19 cellular contexts compared by ENCODE assay signal in the genomic region with DNA sequence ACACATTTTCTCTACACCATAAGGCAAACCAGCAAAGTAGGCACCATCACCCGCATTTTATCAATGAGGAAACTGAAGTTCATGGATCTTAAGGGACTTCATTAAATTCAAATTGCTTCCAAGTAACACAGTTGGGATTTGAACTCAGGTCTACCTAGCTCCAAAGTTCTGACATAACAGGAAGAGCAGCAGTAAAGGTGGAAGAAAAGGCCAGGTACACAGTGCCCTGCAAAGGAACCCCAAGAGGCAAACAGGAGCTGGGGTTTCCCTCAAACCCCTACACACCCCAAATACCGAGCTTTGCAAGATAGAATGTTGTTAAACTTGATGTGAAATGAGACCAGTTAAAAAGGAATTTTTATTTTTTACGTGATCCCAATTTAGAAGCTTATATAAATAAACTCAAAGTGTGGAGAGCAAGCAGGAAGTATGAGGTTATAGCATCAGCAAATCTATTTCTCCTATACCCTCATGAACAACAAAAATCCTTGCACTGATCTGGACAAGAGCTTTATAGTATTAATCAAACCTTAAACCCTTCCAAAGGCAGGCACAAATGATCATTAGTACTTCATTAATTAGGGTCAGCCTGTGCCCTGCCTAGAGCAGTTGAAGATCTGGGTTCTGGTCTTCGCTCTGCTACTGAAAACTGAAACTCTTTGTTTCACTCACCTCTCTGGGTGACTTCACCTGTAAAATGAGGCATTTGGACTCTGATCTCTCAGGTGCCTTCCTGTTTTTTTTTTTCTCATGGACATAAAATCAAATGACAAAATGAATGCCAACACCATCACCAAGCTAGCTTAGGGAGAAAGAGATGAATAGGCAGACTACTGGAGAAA. TPM values are rescaled to one million over a fixed set of nuclear protein-coding genes. Genes with fewer than 3 reads are reported as not detected.
A peak's percentile ranks its signal among the peaks of the same experiment; 100 is the strongest.
DNase-seq lines count a peak whose midpoint lies in the region; ATAC-seq and TF ChIP-seq lines count a peak whose summit lies in the region.
"Had no signal": no experiment of that assay in that cellular context is flagged by ENCODE, and none has a peak within 500 bp of the region (broad histone marks: within the 10 kb centered on the region; RNA-seq: fewer than 3 reads in every experiment).

No MANE protein-coding gene starts in this region.

- H3K9me3 ChIP-seq in Peyer's patch (no peaks in the 10 kb centered on the region), mucosa of descending colon (no peaks in the 10 kb centered on the region)
- H3K9me3 ChIP-seq: adrenal gland, uterus had no signal

- H3K27me3 ChIP-seq in Peyer's patch = no peaks in the 10 kb centered on the region
- H3K27me3 ChIP-seq: adrenal gland, uterus had no signal

- DNase-seq in activated CD4-positive, alpha-beta T cell treated with anti-CD3 and anti-CD28 coated beads, Interleukin-2, amount 10 ng/mL, durations not matched to agents 7 days and 5 days = no peak
- DNase-seq in activated CD4-positive, alpha-beta T cell treated with anti-CD3 and anti-CD28 coated beads for 4 hours = no peak
- peak; percentile 74 for DNase-seq in EH (ENCODE audit: low read depth)
- DNase-seq in Peyer's patch = no peak
- DNase-seq in mucosa of descending colon = peak in 1 of 3 donors; percentile 49
- DNase-seq in DMS79 treated with DMSO at 0.1 percent for 48 hours (lab: John Stamatoyannopoulos, UW) = no peak
- DNase-seq in omental fat pad (ENCODE audit: low spot score) = no peak
- DNase-seq: activated CD8-positive, alpha-beta memory T cell treated with anti-CD3 and anti-CD28 coated beads, Interleukin-2, amount 50 U/mL, for 4 hours; adrenal gland; caudate nucleus; foreskin fibroblast; NCI-H1105 treated with DMSO at 0.1 percent for 48 hours; uterus had no signal

- CTCF ChIA-PET in activated CD4-positive, alpha-beta T cell treated with anti-CD3 and anti-CD28 coated beads, Interleukin-2, amount 10 ng/mL, durations not matched to agents 7 days and 5 days (lab: Charles Lee) = interaction anchor here (0.6 to 2.6 kb wide), 11 partner anchors 9 to 154 kb away, joined by 3 to 7 read pairs (median 3); no protein-coding TSS in a partner anchor

- peaks cover 3% of the 10 kb centered on the region for H3K9me3 Mint-ChIP-seq in activated CD4-positive, alpha-beta T cell treated with anti-CD3 and anti-CD28 coated beads, Interleukin-2, amount 10 ng/mL, durations not matched to agents 7 days and 5 days
- H3K9me3 Mint-ChIP-seq: stimulated activated naive CD8-positive, alpha-beta T cell treated with anti-CD3 and anti-CD28 coated beads, Interleukin-15, Interleukin-2, amounts not matched to agents 100 ng/mL and 50 ng/mL, for 24 hours had no signal

- peak overlapping the region in 3 of 4 donors; percentile 62 to 76 (median 72) for H3K27ac ChIP-seq in Peyer's patch
- H3K27ac ChIP-seq: adrenal gland, KMS-11, RWPE1 had no signal

- intact Hi-C loops in mucosa of descending colon (cut with DNase I, micrococcal nuclease) = no loop called here

- no peak for TF ChIP-seq CTCF in Peyer's patch (IDR thresholded peaks at IDR 0.05)
- no peak for TF ChIP-seq CTCF in mucosa of descending colon (IDR thresholded peaks at IDR 0.05)
- no peak for TF ChIP-seq CTCF in omental fat pad (IDR thresholded peaks at IDR 0.05)

- POLR2A ChIA-PET in activated CD4-positive, alpha-beta T cell treated with anti-CD3 and anti-CD28 coated beads, Interleukin-2, amount 10 ng/mL, durations not matched to agents 7 days and 5 days (lab: Charles Lee) = no interaction called here

- peaks cover 15% of the 10 kb centered on the region for H3K4me1 Mint-ChIP-seq in activated CD4-positive, alpha-beta T cell treated with anti-CD3 and anti-CD28 coated beads, Interleukin-2, amount 10 ng/mL, durations not matched to agents 7 days and 5 days

- H3K4me3 Mint-ChIP-seq in activated CD4-positive, alpha-beta T cell treated with anti-CD3 and anti-CD28 coated beads, Interleukin-2, amount 10 ng/mL, durations not matched to agents 7 days and 5 days = no peak overlapping the region
- H3K4me3 Mint-ChIP-seq: nephron; stimulated activated naive CD8-positive, alpha-beta T cell treated with anti-CD3 and anti-CD28 coated beads, Interleukin-15, Interleukin-2, amounts not matched to agents 100 ng/mL and 50 ng/mL, for 24 hours; WTC11 had no signal

- no peaks in the 10 kb centered on the region for H3K36me3 ChIP-seq in Peyer's patch
- no peaks in the 10 kb centered on the region for H3K36me3 ChIP-seq in mucosa of descending colon (ENCODE audit: low read depth)
- H3K36me3 ChIP-seq: adrenal gland, uterus had no signal

- H3K36me3 Mint-ChIP-seq in activated CD4-positive, alpha-beta T cell treated with anti-CD3 and anti-CD28 coated beads, Interleukin-2, amount 10 ng/mL, durations not matched to agents 7 days and 5 days (ENCODE audit: low read depth) = peaks cover 23% of the 10 kb centered on the region

- H3K4me1 ChIP-seq in Peyer's patch (peaks cover 0 to 18% (median 0%) of the 10 kb centered on the region in 4 donors), mucosa of descending colon (ENCODE audit: low read depth) (peaks cover 19% of the 10 kb centered on the region)
- H3K4me1 ChIP-seq: adrenal gland, uterus had no signal

- no peaks in the 10 kb centered on the region for H3K27me3 Mint-ChIP-seq in activated CD4-positive, alpha-beta T cell treated with anti-CD3 and anti-CD28 coated beads, Interleukin-2, amount 10 ng/mL, durations not matched to agents 7 days and 5 days
- H3K27me3 Mint-ChIP-seq: stimulated activated naive CD8-positive, alpha-beta T cell treated with anti-CD3 and anti-CD28 coated beads, Interleukin-15, Interleukin-2, amounts not matched to agents 100 ng/mL and 50 ng/mL, for 24 hours had no signal

- peak overlapping the region; percentile 63 for H3K27ac Mint-ChIP-seq in activated CD4-positive, alpha-beta T cell treated with anti-CD3 and anti-CD28 coated beads, Interleukin-2, amount 10 ng/mL, durations not matched to agents 7 days and 5 days
- H3K27ac Mint-ChIP-seq: stimulated activated naive CD8-positive, alpha-beta T cell treated with anti-CD3 and anti-CD28 coated beads, Interleukin-15, Interleukin-2, amounts not matched to agents 100 ng/mL and 50 ng/mL, for 24 hours; WTC11 had no signal

- peak in 1 of 2 donors; percentile 20 for TF ChIP-seq POLR2A in Peyer's patch (IDR thresholded peaks at IDR 0.05)

- ATAC-seq in mucosa of descending colon = peak; percentile 86
- no peak for ATAC-seq in omental fat pad (ENCODE audit: low FRiP score)
- ATAC-seq in HG02642 (IDR thresholded peaks at IDR 0.05; ENCODE audit: poor library complexity, unreplicated experiment) = no peak
- ATAC-seq: WTC11 had no signal

- H3K4me3 ChIP-seq in Peyer's patch (no peak overlapping the region), mucosa of descending colon (no peak overlapping the region)
- H3K4me3 ChIP-seq: adrenal gland, uterus had no signal

RNA-seq across cellular contexts. Expression of a gene that starts 36.5 kb away (rescaled TPM):
- 10 to 100 TPM; 43.5 to 45.6 TPM for total RNA-seq in activated CD4-positive, alpha-beta T cell treated with anti-CD3 and anti-CD28 coated beads, Interleukin-2, amount 10 ng/mL, durations not matched to agents 7 days and 5 days
- 100 to 1,000 TPM in 3 of 4 donors, 10 to 100 TPM in 1; 96.6 to 211 (median 125) TPM for total RNA-seq in Peyer's patch
- total RNA-seq in mucosa of descending colon = 100 to 1,000 TPM; 150 to 502 (median 282) TPM
- 10 to 100 TPM; 14.3 to 33.9 (median 17.8) TPM for total RNA-seq in omental fat pad
